Comparison of ENCODE assay signal across 1 cellular context in the genomic region with DNA sequence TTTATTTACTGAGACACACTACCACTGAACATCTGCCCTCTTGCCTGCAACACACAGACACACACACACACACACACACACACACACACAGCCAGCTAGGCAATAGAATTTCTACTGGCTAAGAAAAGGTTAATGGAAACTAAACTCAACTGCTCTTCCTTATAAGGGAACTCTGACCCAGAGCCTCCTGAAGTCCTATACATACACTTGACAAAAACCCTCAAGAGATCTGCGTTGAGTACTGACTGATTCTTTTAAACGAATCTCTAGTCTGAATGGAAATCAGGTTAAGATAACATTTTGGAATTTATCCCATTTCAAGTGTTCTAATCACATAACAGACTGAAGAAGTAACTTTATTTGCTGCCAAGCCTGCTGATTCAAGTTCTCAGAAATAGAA.
TF ChIP-seq lines count a peak whose summit lies in the region.

No MANE protein-coding gene starts in this region.

TF ChIP-seq in H1, 55 proteins besides CTCF, POLR2A, EP300 and RAD21:
- TF ChIP-seq ZNF274 (IDR thresholded peaks at IDR 0.05; ENCODE audit: borderline replicate concordance, extremely low read depth, low read length) = no peak
- TF ChIP-seq SRF (IDR thresholded peaks at IDR 0.05; ENCODE audit: low read depth, low read length) = peak; percentile 30; the same call in 1 of the 2 replicates
- no peak for TF ChIP-seq GTF2F1 (IDR thresholded peaks at IDR 0.05; ENCODE audit: borderline replicate concordance, low read depth, low read length)
- TF ChIP-seq EGR1 (IDR thresholded peaks at IDR 0.05; ENCODE audit: borderline replicate concordance, low read depth, low read length) = no peak
- no peak for TF ChIP-seq JUN (IDR thresholded peaks at IDR 0.05; ENCODE audit: low read depth, low read length)
- TF ChIP-seq SAP30 (IDR thresholded peaks at IDR 0.05; ENCODE audit: insufficient read depth, insufficient replicate concordance, low read length) = no peak
- TF ChIP-seq YY1 (IDR thresholded peaks at IDR 0.05; ENCODE audit: low read depth, low read length) = no peak
